ENCODE assay signal across 15 cellular contexts in the genomic region with DNA sequence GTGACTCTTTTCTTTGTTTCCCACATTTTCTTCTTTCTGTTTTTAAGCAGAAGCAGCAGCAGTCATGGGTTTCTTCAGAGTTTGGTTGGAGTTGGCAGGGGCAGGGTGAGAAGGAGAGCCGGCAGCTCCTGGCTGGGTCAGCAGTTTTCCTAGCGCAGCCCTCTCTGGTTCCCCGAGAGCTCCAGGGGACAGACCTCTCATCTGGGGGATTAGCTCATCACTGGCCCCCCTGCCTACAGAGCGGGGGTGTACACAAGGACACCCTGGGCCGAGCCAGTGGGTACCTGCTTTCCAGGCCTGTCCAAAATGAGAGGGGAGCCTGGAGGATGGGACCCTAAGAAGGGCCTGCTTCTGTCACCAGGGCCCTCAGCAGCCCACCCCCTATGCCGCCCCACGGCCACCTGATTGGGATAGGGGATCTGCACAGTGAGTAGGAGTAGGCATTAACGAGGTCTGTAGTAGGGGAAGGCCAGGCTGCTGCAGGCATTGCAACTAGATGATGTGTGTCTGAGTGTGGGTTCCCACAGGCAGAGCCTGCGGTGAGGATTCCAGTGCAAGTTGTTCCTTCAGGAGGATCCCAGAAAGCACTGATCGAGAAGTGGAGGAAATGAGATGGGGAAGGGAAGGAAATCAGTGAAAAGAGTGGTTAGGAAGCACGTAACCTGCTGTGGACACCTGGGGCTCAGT.
A peak's percentile ranks its signal among the peaks of the same experiment; 100 is the strongest.
DNase-seq lines count a peak whose midpoint lies in the region; ATAC-seq, FAIRE-seq and TF ChIP-seq lines count a peak whose summit lies in the region.
"Had no signal": no experiment of that assay in that cellular context is flagged by ENCODE, and none has a peak within 500 bp of the region (broad histone marks: within the 10 kb centered on the region; RNA-seq: fewer than 3 reads in every experiment).

No MANE protein-coding gene starts in this region.

- H2BK15ac ChIP-seq in H1 (ENCODE audit: low read length): no peak overlapping the region
- H2BK15ac ChIP-seq in mesenchymal stem cell (ENCODE audit: low read depth, poor library complexity, severe bottlenecking): peak overlapping the region; percentile 64

- H3K4ac ChIP-seq in H1 (replicated peaks; ENCODE audit: insufficient read length, low read depth, low read length): peak overlapping the region; percentile 75
- H3K4ac ChIP-seq in mesenchymal stem cell (ENCODE audit: low read depth in 1 of 2, low read length in 2 of 2): peak overlapping the region; percentile 61 to 71

- H3K9me3 ChIP-seq in HEK293 (ENCODE audit: control insufficient read depth, insufficient read depth, low read depth, low read length) (no peaks in the 10 kb centered on the region), H1 (ENCODE audit: insufficient read depth in 2 of 2, low read depth in 1 of 2, low read length in 1 of 2) (no peaks in the 10 kb centered on the region), mesenchymal stem cell (ENCODE audit: control insufficient read depth, low read length) (no peaks in the 10 kb centered on the region)
- H3K9me3 ChIP-seq: tibial artery had no signal

- H3K79me1 ChIP-seq in H1 (ENCODE audit: low read depth, low read length) (peaks cover 11% of the 10 kb centered on the region), mesenchymal stem cell (replicated peaks; ENCODE audit: low read length, poor library complexity, severe bottlenecking) (peaks cover 50% of the 10 kb centered on the region)

- H4K20me1 ChIP-seq in H1 (replicated peaks in 1 of 2; ENCODE audit: control insufficient read depth in 1 of 2, insufficient read depth in 2 of 2, low read length in 2 of 2): peaks cover 2 to 4% of the 10 kb centered on the region in 2 experiments

- POLR2A ChIA-PET in HEK293 (lab: Yijun Ruan, JAX): no interaction called here
- POLR2A ChIA-PET in H1 (lab: Charles Lee; ENCODE audit: partially characterized antibody): interaction anchor here (1.1 to 1.5 kb wide), 2 partner anchors 17 to 67 kb away, joined by 3 to 4 read pairs; no protein-coding TSS in a partner anchor

- H3K18ac ChIP-seq in H1 (ENCODE audit: extremely low read depth, low read length) (no peak overlapping the region), mesenchymal stem cell (ENCODE audit: low read depth in 1 of 2, low read length in 2 of 2) (peak overlapping the region; percentile 65 to 99)

- ATAC-seq in GM18873 (IDR thresholded peaks at IDR 0.05; ENCODE audit: low FRiP score, unreplicated experiment): no peak
- ATAC-seq: naive thymus-derived CD4-positive, alpha-beta T cell had no signal

- H3K27me3 ChIP-seq in H1 (replicated peaks in 1 of 4; ENCODE audit: control insufficient read depth in 3 of 4, extremely low read depth in 1 of 4, insufficient read depth in 3 of 4, low read length in 3 of 4) (no peaks in the 10 kb centered on the region; a peak in 1 of 7 replicates), mesenchymal stem cell (ENCODE audit: control insufficient read depth in 1 of 2, insufficient read depth in 1 of 2, low read length in 2 of 2) (no peaks in the 10 kb centered on the region)
- H3K27me3 ChIP-seq: tibial artery had no signal

- no peaks in the 10 kb centered on the region; the same call in 1 of the 2 replicates for H3K23me2 ChIP-seq in H1 (ENCODE audit: low read depth, low read length)

- CTCF ChIA-PET in HEK293 (lab: Yijun Ruan, JAX) (no interaction called here), H1 (lab: Charles Lee; ENCODE audit: partially characterized antibody) (no interaction called here)

- H3K79me2 ChIP-seq in H1 (ENCODE audit: control insufficient read depth in 1 of 2, insufficient read depth in 2 of 2, low read length in 2 of 2): no peaks in the 10 kb centered on the region

- H3K4me1 ChIP-seq in HEK293 (ENCODE audit: control insufficient read depth, insufficient read depth, low read length) (no peaks in the 10 kb centered on the region), H1 (replicated peaks in 1 of 4; ENCODE audit: control insufficient read depth in 3 of 4, insufficient read depth in 4 of 4, low read length in 3 of 4) (peaks cover 10 to 50% (median 40%) of the 10 kb centered on the region in 4 experiments), mesenchymal stem cell (ENCODE audit: control insufficient read depth, insufficient read depth, low read depth, low read length) (peaks cover 49% of the 10 kb centered on the region)

- peaks cover 0 to 2% of the 10 kb centered on the region in 2 experiments; a peak in 1 of 3 replicates for H3K36me3 ChIP-seq in HEK293 (ENCODE audit: control insufficient read depth in 2 of 2, insufficient read depth in 1 of 2, low read length in 2 of 2)
- H3K36me3 ChIP-seq in H1 (ENCODE audit: control insufficient read depth in 2 of 4, insufficient read depth in 4 of 4, low read length in 3 of 4): peaks cover 0 to 2% (median 0%) of the 10 kb centered on the region in 4 experiments; a peak in 2 of 8 replicates
- H3K36me3 ChIP-seq in mesenchymal stem cell (ENCODE audit: control insufficient read depth in 1 of 2, insufficient read depth in 2 of 2, low read depth in 1 of 2, low read length in 2 of 2): peaks cover 73% of the 10 kb centered on the region in 2 experiments

- H3K23ac ChIP-seq in H1 (ENCODE audit: insufficient read length) (no peak overlapping the region), mesenchymal stem cell (ENCODE audit: low read length in 2 of 2) (peak overlapping the region in 1 of 2 experiments; percentile 40)

- TF ChIP-seq POLR2A in H1 (IDR thresholded peaks at IDR 0.05; ENCODE audit: control extremely low read depth in 1 of 2, low read depth in 2 of 2, low read length in 2 of 2): no peak

- H3K27ac ChIP-seq in HEK293 (ENCODE audit: extremely low read depth, low read depth, low read length): no peak overlapping the region
- no peak overlapping the region for H3K27ac ChIP-seq in H1 (ENCODE audit: low read depth, low read length)
- H3K27ac ChIP-seq in mesenchymal stem cell (ENCODE audit: low read length, poor library complexity, severe bottlenecking): peak overlapping the region; percentile 82
- peak overlapping the region in 11 of 21 experiments; percentile 10 to 74 (median 44) for H3K27ac ChIP-seq in skin epidermis
- H3K27ac ChIP-seq: SK-N-MC, tibial artery had no signal

- no peak for FAIRE-seq in H1 (lab: Jason Lieb, UNC)
- FAIRE-seq: colon, HTR-8/SVneo had no signal

- H3K9ac ChIP-seq in H1 (replicated peaks in 1 of 4; ENCODE audit: extremely low read depth in 1 of 4, low read depth in 3 of 4, low read length in 3 of 4) (no peak overlapping the region; a peak in 1 of 7 replicates), mesenchymal stem cell (ENCODE audit: low read length) (peak overlapping the region; percentile 1)

- no peak for DNase-seq in H1 (ENCODE audit: low read depth in 1 of 2, low spot score in 2 of 2)
- DNase-seq in mesenchymal stem cell: peak; percentile 76
- no peak for DNase-seq in NCI-H2081 (lab: John Stamatoyannopoulos, UW)
- no peak for DNase-seq in AML-193 (lab: John Stamatoyannopoulos, UW)
- no peak for DNase-seq in DMS53 treated with DMSO at 0.1 percent for 48 hours (lab: John Stamatoyannopoulos, UW; ENCODE audit: unreplicated experiment)
- DNase-seq: activated naive CD4-positive, alpha-beta T cell; naive thymus-derived CD4-positive, alpha-beta T cell; stimulated activated CD4-positive, alpha-beta T cell treated with anti-CD3 and anti-CD28 coated beads, Interleukin-12 subunit alpha, Interleukin-12 subunit beta, amount 100 ng/mL, for 4 hours; tibial artery had no signal

- H3K14ac ChIP-seq in H1 (ENCODE audit: insufficient read length) (no peak overlapping the region), mesenchymal stem cell (ENCODE audit: low read length in 2 of 2) (peak overlapping the region in 1 of 2 experiments; percentile 85)

- no peak overlapping the region for H4K5ac ChIP-seq in H1 (ENCODE audit: insufficient read length, low read depth, low read length)

- TF ChIP-seq RAD21 in H1 (IDR thresholded peaks at IDR 0.05 in 1 of 2, conservative IDR thresholded peaks at IDR 0.05 in 1 of 2; ENCODE audit: low read depth in 2 of 2, low read length in 2 of 2): no peak

- no peak overlapping the region for H3K56ac ChIP-seq in H1 (replicated peaks; ENCODE audit: insufficient read length, low read depth, low read length)

- H2AK5ac ChIP-seq in H1 (ENCODE audit: low read depth, low read length) (no peak overlapping the region; the same call in 1 of the 2 replicates), mesenchymal stem cell (ENCODE audit: low read length, severe bottlenecking) (no peak overlapping the region)

- 85% methylated on average over 11 of the region's 11 CpGs; no CpG with 5 or more reads in 1 of the 2 experiments for WGBS in H1 (ENCODE audit: extremely low coverage in 1 of 2, insufficient coverage in 1 of 2, insufficient read length in 1 of 2, insufficient replicate concordance in 2 of 2, low coverage in 1 of 2, low lambda C conversion rate in 2 of 2, missing lambda C conversion rate in 1 of 2), 2 experiments
- 50% methylated on average over 11 of the region's 11 CpGs for WGBS in mesenchymal stem cell

- H2BK5ac ChIP-seq in H1 (ENCODE audit: low read depth, low read length): 0 out of 2 replicates have a peak overlapping the region, but pooled peaks have one; percentile 39
- H2BK5ac ChIP-seq in mesenchymal stem cell (ENCODE audit: low read depth, low read length, poor library complexity, severe bottlenecking): no peak overlapping the region

- H2BK120ac ChIP-seq in H1 (replicated peaks; ENCODE audit: low read depth, low read length) (no peak overlapping the region), mesenchymal stem cell (ENCODE audit: low read depth, low read length) (peak overlapping the region; percentile 65)

- no peak overlapping the region for H2BK20ac ChIP-seq in H1 (ENCODE audit: low read length)

- TF ChIP-seq CTCF in HEK293 (tag by site-specific recombination; IDR thresholded peaks at IDR 0.05) (no peak), H1 (IDR thresholded peaks at IDR 0.05; ENCODE audit: control extremely low read depth in 1 of 3, insufficient read depth in 1 of 3, low read depth in 1 of 3, low read length in 3 of 3) (no peak)

- H3K4me3 ChIP-seq in HEK293 (ENCODE audit: low read depth, low read length) (no peak overlapping the region), H1 (ENCODE audit: extremely low read depth in 1 of 4, insufficient read depth in 2 of 4, low read depth in 3 of 4, low read length in 4 of 4) (no peak overlapping the region; a peak in 2 of 8 replicates), mesenchymal stem cell (ENCODE audit: insufficient read depth in 1 of 2, low read depth in 1 of 2, low read length in 2 of 2) (no peak overlapping the region), skin epidermis (no peak overlapping the region)
- H3K4me3 ChIP-seq: SK-N-MC, tibial artery had no signal

- H2AFZ ChIP-seq in H1 (ENCODE audit: low read length): no peak overlapping the region
- H2AFZ ChIP-seq in mesenchymal stem cell (ENCODE audit: low read depth, low read length): no peak overlapping the region

- H4K8ac ChIP-seq in H1 (ENCODE audit: extremely low read depth, insufficient read depth, low read length): no peak overlapping the region
- H4K8ac ChIP-seq in mesenchymal stem cell (ENCODE audit: low read length): peak overlapping the region; percentile 77

- H3K4me2 ChIP-seq in H1 (ENCODE audit: insufficient read depth in 1 of 2, low read depth in 2 of 2, low read length in 2 of 2) (no peak overlapping the region; a peak in 1 of 4 replicates), mesenchymal stem cell (ENCODE audit: low read length, poor library complexity, severe bottlenecking) (peak overlapping the region; percentile 35)

- H2BK12ac ChIP-seq in H1 (ENCODE audit: low read depth, low read length): peak overlapping the region; percentile 75; the same call in 1 of the 2 replicates
- H2BK12ac ChIP-seq in mesenchymal stem cell (ENCODE audit: low read length in 2 of 2): peak overlapping the region; percentile 33 to 94

- no peak for TF ChIP-seq EP300 in H1 (IDR thresholded peaks at IDR 0.05; ENCODE audit: borderline replicate concordance in 1 of 2, low read depth in 2 of 2, low read length in 2 of 2)

- peak overlapping the region; percentile 19 for H4K91ac ChIP-seq in H1 (replicated peaks; ENCODE audit: insufficient read length, low read length)
- H4K91ac ChIP-seq in mesenchymal stem cell (ENCODE audit: low read length): peak overlapping the region; percentile 89

Comparison
In these comparisons a context has a peak if more than half of its experiments do, and no peak if none do; other contexts are left out.
1. H3K27ac ChIP-seq: peak in mesenchymal stem cell (single experiment) and skin epidermis (11 of 21); none in HEK293 (single experiment) and H1 (single experiment).